15 cellular contexts compared by ENCODE assay signal in the genomic region with DNA sequence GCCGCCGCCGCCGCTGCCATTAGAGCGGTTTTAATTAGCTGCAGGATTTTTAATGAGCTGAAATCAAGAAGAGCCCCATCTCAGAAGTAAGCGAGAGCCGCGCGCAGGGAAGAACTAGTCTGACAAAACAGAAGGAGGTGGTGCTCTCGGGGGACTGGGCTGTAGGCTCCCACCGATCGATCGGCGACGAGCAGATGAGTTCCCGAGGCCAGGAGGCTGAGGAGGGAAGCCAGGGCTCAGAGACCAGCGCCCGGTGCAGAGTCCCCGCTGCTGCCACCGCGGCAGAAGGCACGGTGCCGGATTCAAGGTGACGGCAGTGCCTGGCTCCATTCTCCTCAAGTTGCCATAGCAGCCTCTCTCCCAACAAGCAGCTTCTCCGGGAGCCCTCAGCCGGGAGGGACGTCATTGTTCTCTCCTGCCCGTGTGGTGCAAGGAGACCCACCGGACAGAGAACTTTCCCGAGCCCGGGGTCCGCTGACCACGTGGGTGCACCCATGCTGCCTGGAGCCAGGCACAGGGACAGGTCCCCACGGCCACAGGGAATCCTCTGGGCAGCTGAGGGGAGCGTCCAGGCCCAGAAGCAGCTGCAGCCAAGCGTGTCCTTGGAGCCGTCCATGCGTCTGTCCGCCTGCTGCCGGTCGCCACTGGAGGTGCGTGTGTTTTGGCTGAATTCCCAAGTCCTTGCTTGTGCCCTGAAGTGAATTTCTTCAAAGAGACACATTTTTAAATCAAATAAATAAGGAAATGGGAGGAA.
DNase-seq lines count a peak whose midpoint lies in the region; ATAC-seq, FAIRE-seq and TF ChIP-seq lines count a peak whose summit lies in the region.
"Had no signal": no experiment of that assay in that cellular context is flagged by ENCODE, and none has a peak within 500 bp of the region (broad histone marks: within the 10 kb centered on the region; RNA-seq: fewer than 3 reads in every experiment).

No MANE protein-coding gene starts in this region.

- no peaks in the 10 kb centered on the region for H3K9me3 ChIP-seq in body of pancreas
- H3K9me3 ChIP-seq: neutrophil had no signal

- DNase-seq in GM23338 (ENCODE audit: low spot score) = no peak
- DNase-seq in NCI-H2029 (lab: John Stamatoyannopoulos, UW) = peak; percentile 66
- DNase-seq in body of pancreas = peak; percentile 20 to 39 (median 26)
- peak; percentile 15 for DNase-seq in nephron progenitor cell
- no peak for DNase-seq in GM19238 (ENCODE audit: insufficient read length, low spot score)
- no peak for DNase-seq in activated naive CD4-positive, alpha-beta T cell treated with anti-CD3 and anti-CD28 coated beads for 36 hours
- DNase-seq in RCC 7860 (ENCODE audit: low spot score) = no peak
- DNase-seq in HuH-7 (ENCODE audit: low spot score) = no peak
- DNase-seq: activated gamma-delta T cell; CD4-positive, alpha-beta memory T cell; effector memory CD4-positive, alpha-beta T cell had no signal

- H3K4me3 ChIP-seq in GM23338 (peak overlapping the region; percentile 47), body of pancreas (no peak overlapping the region)
- H3K4me3 ChIP-seq: skin epidermis had no signal

- H3K36me3 ChIP-seq in GM23338 (ENCODE audit: insufficient read depth) = no peaks in the 10 kb centered on the region
- no peaks in the 10 kb centered on the region for H3K36me3 ChIP-seq in body of pancreas (replicated peaks in 1 of 2; ENCODE audit: insufficient read depth in 1 of 2, low read depth in 2 of 2)
- H3K36me3 ChIP-seq: brain microvascular endothelial cell, neutrophil had no signal

- CTCF ChIA-PET in activated naive CD4-positive, alpha-beta T cell treated with anti-CD3 and anti-CD28 coated beads for 36 hours (lab: Charles Lee) = no interaction called here

- H3K4me1 Mint-ChIP-seq in GM23338 = peaks cover 13% of the 10 kb centered on the region
- peaks cover 8% of the 10 kb centered on the region for H3K4me1 Mint-ChIP-seq in nephron progenitor cell
- no peaks in the 10 kb centered on the region for H3K4me1 Mint-ChIP-seq in activated naive CD4-positive, alpha-beta T cell treated with anti-CD3 and anti-CD28 coated beads for 36 hours (ENCODE audit: low read depth)
- H3K4me1 Mint-ChIP-seq: CD4-positive, alpha-beta memory T cell had no signal

- WGBS in body of pancreas, 2 donors = 6 to 10% methylated on average over 23 to 42 of the region's 42 CpGs

- H4K20me1 ChIP-seq in GM23338 (replicated peaks; ENCODE audit: insufficient read depth) = peaks cover 19% of the 10 kb centered on the region; the same call in 1 of the 2 replicates

- H3K27ac Mint-ChIP-seq in GM23338 (no peak overlapping the region), nephron progenitor cell (no peak overlapping the region)
- H3K27ac Mint-ChIP-seq in activated naive CD4-positive, alpha-beta T cell treated with anti-CD3 and anti-CD28 coated beads for 36 hours = no peak overlapping the region
- H3K27ac Mint-ChIP-seq: activated CD8-positive, alpha-beta T cell treated with anti-CD3 and anti-CD28 coated beads for 36 hours; CD4-positive, alpha-beta memory T cell had no signal

- H3K4me1 ChIP-seq in GM23338 (ENCODE audit: insufficient read depth) (no peaks in the 10 kb centered on the region; the same call in 1 of the 2 replicates), body of pancreas (peaks cover 10% of the 10 kb centered on the region)

- TF ChIP-seq CTCF in GM23338 (conservative IDR thresholded peaks at IDR 0.05; ENCODE audit: low read depth in 2 of 2) (no peak), body of pancreas (IDR thresholded peaks at IDR 0.05) (no peak), nephron progenitor cell (IDR thresholded peaks at IDR 0.05) (no peak)

- H3K4me2 ChIP-seq in GM23338 = peak overlapping the region; percentile 79

- no peaks in the 10 kb centered on the region for H3F3A ChIP-seq in GM23338 (replicated peaks; ENCODE audit: low read depth)

- H3K27me3 Mint-ChIP-seq in GM23338 (ENCODE audit: insufficient read depth, low read depth, poor library complexity) (peaks cover 7% of the 10 kb centered on the region), nephron progenitor cell (ENCODE audit: low read depth, poor library complexity) (peaks cover 60% of the 10 kb centered on the region)
- H3K27me3 Mint-ChIP-seq in activated naive CD4-positive, alpha-beta T cell treated with anti-CD3 and anti-CD28 coated beads for 36 hours (ENCODE audit: low read depth) = peaks cover 23% of the 10 kb centered on the region

- no peaks in the 10 kb centered on the region for H3K9me2 ChIP-seq in GM23338 (ENCODE audit: insufficient read depth)

- H3K36me3 Mint-ChIP-seq in GM23338 (ENCODE audit: low read depth) (no peaks in the 10 kb centered on the region), nephron progenitor cell (ENCODE audit: low read depth) (no peaks in the 10 kb centered on the region)
- H3K36me3 Mint-ChIP-seq in activated naive CD4-positive, alpha-beta T cell treated with anti-CD3 and anti-CD28 coated beads for 36 hours (ENCODE audit: low read depth) = no peaks in the 10 kb centered on the region
- H3K36me3 Mint-ChIP-seq: CD4-positive, alpha-beta memory T cell had no signal

- H3K9me3 Mint-ChIP-seq in GM23338 (no peaks in the 10 kb centered on the region), nephron progenitor cell (no peaks in the 10 kb centered on the region)
- H3K9me3 Mint-ChIP-seq in activated naive CD4-positive, alpha-beta T cell treated with anti-CD3 and anti-CD28 coated beads for 36 hours = no peaks in the 10 kb centered on the region
- H3K9me3 Mint-ChIP-seq: activated CD8-positive, alpha-beta T cell treated with anti-CD3 and anti-CD28 coated beads for 36 hours had no signal

- FAIRE-seq in RCC 7860 (lab: Jason Lieb, UNC) = no peak

- H3K79me2 ChIP-seq in GM23338 (replicated peaks; ENCODE audit: insufficient read depth) = no peaks in the 10 kb centered on the region

- H3K27ac ChIP-seq in GM23338 (ENCODE audit: low read depth) = no peak overlapping the region
- no peak overlapping the region for H3K27ac ChIP-seq in body of pancreas
- H3K27ac ChIP-seq: brain microvascular endothelial cell, neutrophil, skin epidermis had no signal

- H3K27me3 ChIP-seq in GM23338 (ENCODE audit: insufficient read depth) = no peaks in the 10 kb centered on the region
- H3K27me3 ChIP-seq in body of pancreas = peaks cover 0 to 8% of the 10 kb centered on the region in 2 donors

- intact Hi-C loops in body of pancreas (cut with DNase I) = no loop called here
- intact Hi-C loops in activated naive CD4-positive, alpha-beta T cell treated with anti-CD3 and anti-CD28 coated beads for 36 hours (cut with micrococcal nuclease) = no loop called here

- TF ChIP-seq POLR2A in body of pancreas (IDR thresholded peaks at IDR 0.05) = no peak

- ATAC-seq in GM23338 = peak; percentile 59
- no peak for ATAC-seq in body of pancreas
- ATAC-seq: activated CD8-positive, alpha-beta T cell treated with anti-CD3 and anti-CD28 coated beads for 36 hours had no signal

- H3K4me3 Mint-ChIP-seq in GM23338 = peak overlapping the region; percentile 71
- peak overlapping the region; percentile 50 for H3K4me3 Mint-ChIP-seq in nephron progenitor cell
- H3K4me3 Mint-ChIP-seq in activated naive CD4-positive, alpha-beta T cell treated with anti-CD3 and anti-CD28 coated beads for 36 hours = no peak overlapping the region
- H3K4me3 Mint-ChIP-seq: activated CD8-positive, alpha-beta T cell treated with anti-CD3 and anti-CD28 coated beads for 36 hours; CD4-positive, alpha-beta memory T cell had no signal

- no peak overlapping the region for H2AFZ ChIP-seq in GM23338

TF ChIP-seq in GM23338, 12 proteins besides CTCF, POLR2A, EP300 and RAD21 (continues in another document):
- TF ChIP-seq EZH2phosphoT487 (IDR thresholded peaks at IDR 0.05; ENCODE audit: unreplicated experiment) = no peak

Comparison
In these comparisons a context has a peak if more than half of its experiments do, and no peak if none do; other contexts are left out.
1. DNase-seq: peak in NCI-H2029 (single experiment), body of pancreas (4 of 4) and nephron progenitor cell (single experiment); none in GM23338 (single experiment), GM19238 (single experiment), activated naive CD4-positive, alpha-beta T cell treated with anti-CD3 and anti-CD28 coated beads for 36 hours (single experiment), RCC 7860 (single experiment) and HuH-7 (single experiment).